25 cellular contexts compared by ENCODE assay signal in the genomic region with DNA sequence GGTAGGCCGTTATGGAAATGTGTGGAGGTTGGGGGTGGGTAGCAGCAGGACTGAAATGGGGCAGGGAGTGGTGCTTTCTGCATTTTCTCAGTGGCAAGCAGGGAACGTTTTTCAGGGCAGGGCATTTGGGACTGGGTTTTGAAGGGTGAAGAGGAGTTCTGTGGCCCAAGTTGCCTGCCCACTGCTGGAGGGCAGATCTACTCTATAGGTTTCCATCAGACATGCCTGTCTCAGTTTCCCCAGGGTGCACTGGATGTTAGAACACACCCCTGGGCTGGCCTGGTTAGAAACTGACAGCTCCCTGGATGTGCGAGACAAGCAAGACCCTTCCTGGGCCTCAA. TPM values are rescaled to one million over a fixed set of nuclear protein-coding genes. Genes with fewer than 3 reads are reported as not detected.
DNase-seq lines count a peak whose midpoint lies in the region; ATAC-seq and TF ChIP-seq lines count a peak whose summit lies in the region.
"Had no signal": no experiment of that assay in that cellular context is flagged by ENCODE, and none has a peak within 500 bp of the region (broad histone marks: within the 10 kb centered on the region; RNA-seq: fewer than 3 reads in every experiment).

No MANE protein-coding gene starts in this region.

- peak overlapping the region; percentile 28 for H3K27ac Mint-ChIP-seq in T-helper 2 cell treated with Interferon-gamma antibody and Interleukin-4, amounts not matched to agents 5 μg/mL and 100 μg/mL, for 36 hours
- H3K27ac Mint-ChIP-seq in WTC11 (no peak overlapping the region), glutamatergic neuron (ENCODE audit: unreplicated experiment) (peak overlapping the region; percentile 44), progenitor cell of endocrine pancreas (no peak overlapping the region)
- H3K27ac Mint-ChIP-seq in natural killer cell treated with Interleukin-12 subunit alpha and Interleukin-12 subunit beta and Interleukin-15 and Interleukin-18, amount 100 ng/mL, for 72 hours = no peak overlapping the region
- H3K27ac Mint-ChIP-seq: activated CD8-positive, alpha-beta memory T cell treated with anti-CD3 and anti-CD28 coated beads, Interleukin-2, amount 10 ng/mL, durations not matched to agents 7 days and 5 days; activated T-cell treated with anti-CD3 and anti-CD28 coated beads, Interleukin-2, amount 50 U/mL, for 72 hours; stimulated activated naive CD8-positive, alpha-beta T cell treated with anti-CD3 and anti-CD28 coated beads, Interleukin-15, Interleukin-2, amounts not matched to agents 100 ng/mL and 50 ng/mL, for 24 hours had no signal

- no peaks in the 10 kb centered on the region for H3K36me3 Mint-ChIP-seq in T-helper 2 cell treated with Interferon-gamma antibody and Interleukin-4, amounts not matched to agents 5 μg/mL and 100 μg/mL, for 36 hours (ENCODE audit: low read depth)
- H3K36me3 Mint-ChIP-seq in WTC11 (no peaks in the 10 kb centered on the region), glutamatergic neuron (ENCODE audit: unreplicated experiment) (no peaks in the 10 kb centered on the region), progenitor cell of endocrine pancreas (ENCODE audit: insufficient read depth) (no peaks in the 10 kb centered on the region)
- no peaks in the 10 kb centered on the region for H3K36me3 Mint-ChIP-seq in natural killer cell treated with Interleukin-12 subunit alpha and Interleukin-12 subunit beta and Interleukin-15 and Interleukin-18, amount 100 ng/mL, for 72 hours
- H3K36me3 Mint-ChIP-seq: activated CD8-positive, alpha-beta memory T cell treated with anti-CD3 and anti-CD28 coated beads, Interleukin-2, amount 10 ng/mL, durations not matched to agents 7 days and 5 days had no signal

- H3K9me3 Mint-ChIP-seq in T-helper 2 cell treated with Interferon-gamma antibody and Interleukin-4, amounts not matched to agents 5 μg/mL and 100 μg/mL, for 36 hours = no peaks in the 10 kb centered on the region
- H3K9me3 Mint-ChIP-seq in WTC11 = no peaks in the 10 kb centered on the region
- H3K9me3 Mint-ChIP-seq in glutamatergic neuron (ENCODE audit: unreplicated experiment) = peaks cover 10% of the 10 kb centered on the region
- no peaks in the 10 kb centered on the region for H3K9me3 Mint-ChIP-seq in progenitor cell of endocrine pancreas (ENCODE audit: low read depth)
- no peaks in the 10 kb centered on the region for H3K9me3 Mint-ChIP-seq in natural killer cell treated with Interleukin-12 subunit alpha and Interleukin-12 subunit beta and Interleukin-15 and Interleukin-18, amount 100 ng/mL, for 72 hours
- H3K9me3 Mint-ChIP-seq: activated T-cell treated with anti-CD3 and anti-CD28 coated beads, Interleukin-2, amount 50 U/mL, for 72 hours; stimulated activated naive CD8-positive, alpha-beta T cell treated with anti-CD3 and anti-CD28 coated beads, Interleukin-15, Interleukin-2, amounts not matched to agents 100 ng/mL and 50 ng/mL, for 24 hours had no signal

- H3K4me1 Mint-ChIP-seq in T-helper 2 cell treated with Interferon-gamma antibody and Interleukin-4, amounts not matched to agents 5 μg/mL and 100 μg/mL, for 36 hours (ENCODE audit: low read depth) = peaks cover 7% of the 10 kb centered on the region
- peaks cover 5% of the 10 kb centered on the region; the same call in 1 of the 2 replicates for H3K4me1 Mint-ChIP-seq in WTC11
- H3K4me1 Mint-ChIP-seq in glutamatergic neuron (ENCODE audit: low read depth, unreplicated experiment) = peaks cover 3% of the 10 kb centered on the region
- H3K4me1 Mint-ChIP-seq in progenitor cell of endocrine pancreas (ENCODE audit: low read depth) = no peaks in the 10 kb centered on the region
- peaks cover 6 to 11% of the 10 kb centered on the region in 2 donors for H3K4me1 Mint-ChIP-seq in natural killer cell treated with Interleukin-12 subunit alpha and Interleukin-12 subunit beta and Interleukin-15 and Interleukin-18, amount 100 ng/mL, for 72 hours (ENCODE audit: low read depth in 2 of 2)

- H3K27me3 Mint-ChIP-seq in T-helper 2 cell treated with Interferon-gamma antibody and Interleukin-4, amounts not matched to agents 5 μg/mL and 100 μg/mL, for 36 hours (ENCODE audit: low read depth) = peaks cover 35% of the 10 kb centered on the region
- H3K27me3 Mint-ChIP-seq in WTC11 (ENCODE audit: low read depth) (peaks cover 49% of the 10 kb centered on the region), glutamatergic neuron (ENCODE audit: unreplicated experiment) (peaks cover 18% of the 10 kb centered on the region), progenitor cell of endocrine pancreas (peaks cover 43% of the 10 kb centered on the region)
- peaks cover 15 to 18% of the 10 kb centered on the region in 2 donors for H3K27me3 Mint-ChIP-seq in natural killer cell treated with Interleukin-12 subunit alpha and Interleukin-12 subunit beta and Interleukin-15 and Interleukin-18, amount 100 ng/mL, for 72 hours

- DNase-seq in T-helper 2 cell treated with Interferon-gamma antibody and Interleukin-4, amounts not matched to agents 5 μg/mL and 100 μg/mL, for 36 hours (ENCODE audit: low spot score) = no peak
- DNase-seq in T-helper 2 cell (no peak), WTC11 (ENCODE audit: low spot score) (no peak), glutamatergic neuron (no peak), progenitor cell of endocrine pancreas (ENCODE audit: low spot score, unreplicated experiment) (no peak), EL (no peak)
- no peak for DNase-seq in natural killer cell treated with Interleukin-12 subunit alpha and Interleukin-12 subunit beta and Interleukin-15 and Interleukin-18, amount 100 ng/mL, for 72 hours (ENCODE audit: low spot score)
- DNase-seq: cortex of kidney, left ventricle myocardium inferior, NCI-H510A, SHP77 treated with DMSO at 0.1 percent for 48 hours had no signal

- TF ChIP-seq CTCF in WTC11 (IDR thresholded peaks at IDR 0.05) = no peak
- TF ChIP-seq CTCF in glutamatergic neuron (IDR thresholded peaks at IDR 0.05; ENCODE audit: partially characterized antibody, unreplicated experiment) = no peak
- TF ChIP-seq CTCF in progenitor cell of endocrine pancreas (IDR thresholded peaks at IDR 0.05; ENCODE audit: unreplicated experiment) = no peak

- ATAC-seq in WTC11 = no peak
- ATAC-seq in natural killer cell treated with Interleukin-12 subunit alpha and Interleukin-12 subunit beta and Interleukin-15 and Interleukin-18, amount 100 ng/mL, for 72 hours = no peak
- no peak for ATAC-seq in HG02973 (IDR thresholded peaks at IDR 0.05; ENCODE audit: unreplicated experiment)

- peak overlapping the region; percentile 29 for H3K4me3 Mint-ChIP-seq in T-helper 2 cell treated with Interferon-gamma antibody and Interleukin-4, amounts not matched to agents 5 μg/mL and 100 μg/mL, for 36 hours
- H3K4me3 Mint-ChIP-seq in WTC11 (peak overlapping the region; percentile 53), glutamatergic neuron (ENCODE audit: unreplicated experiment) (peak overlapping the region; percentile 54), progenitor cell of endocrine pancreas (ENCODE audit: low read depth) (peak overlapping the region; percentile 26)
- no peak overlapping the region for H3K4me3 Mint-ChIP-seq in natural killer cell treated with Interleukin-12 subunit alpha and Interleukin-12 subunit beta and Interleukin-15 and Interleukin-18, amount 100 ng/mL, for 72 hours
- H3K4me3 Mint-ChIP-seq: activated CD8-positive, alpha-beta memory T cell treated with anti-CD3 and anti-CD28 coated beads, Interleukin-2, amount 10 ng/mL, durations not matched to agents 7 days and 5 days; stimulated activated naive CD8-positive, alpha-beta T cell treated with anti-CD3 and anti-CD28 coated beads, Interleukin-15, Interleukin-2, amounts not matched to agents 100 ng/mL and 50 ng/mL, for 24 hours had no signal

- POLR2A ChIA-PET in WTC11 (lab: Charles Lee) = interaction anchor here (0.6 kb wide), 1 partner anchor 29 kb away, joined by 3 read pairs; no protein-coding TSS in a partner anchor

- CTCF ChIA-PET in WTC11 (lab: Charles Lee) = interaction anchor here (1.1 to 1.7 kb wide), 3 partner anchors 20 to 245 kb away, joined by 3 to 4 read pairs (median 3); no protein-coding TSS in a partner anchor

TF ChIP-seq in WTC11, 78 proteins besides CTCF, POLR2A, EP300 and RAD21 (continues in another document):
- TF ChIP-seq, protein P1, sequence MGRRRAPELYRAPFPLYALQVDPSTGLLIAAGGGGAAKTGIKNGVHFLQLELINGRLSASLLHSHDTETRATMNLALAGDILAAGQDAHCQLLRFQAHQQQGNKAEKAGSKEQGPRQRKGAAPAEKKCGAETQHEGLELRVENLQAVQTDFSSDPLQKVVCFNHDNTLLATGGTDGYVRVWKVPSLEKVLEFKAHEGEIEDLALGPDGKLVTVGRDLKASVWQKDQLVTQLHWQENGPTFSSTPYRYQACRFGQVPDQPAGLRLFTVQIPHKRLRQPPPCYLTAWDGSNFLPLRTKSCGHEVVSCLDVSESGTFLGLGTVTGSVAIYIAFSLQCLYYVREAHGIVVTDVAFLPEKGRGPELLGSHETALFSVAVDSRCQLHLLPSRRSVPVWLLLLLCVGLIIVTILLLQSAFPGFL (CRISPR knock-in tag; IDR thresholded peaks at IDR 0.05; ENCODE audit: borderline replicate concordance) = no peak
- TF ChIP-seq ZBTB21 (CRISPR knock-in tag; IDR thresholded peaks at IDR 0.05; ENCODE audit: borderline replicate concordance) (no peak), SMAD3 (CRISPR knock-in tag; IDR thresholded peaks at IDR 0.05; ENCODE audit: borderline replicate concordance) (no peak)

RNA-seq across cellular contexts. Expression of a gene that starts 0.9 kb away (rescaled TPM):
- total RNA-seq in WTC11 (2021) (1.9 to 2.5 TPM (median 2.4 TPM) in 3 replicates), glutamatergic neuron (ENCODE audit: unreplicated experiment) (0.93 TPM), progenitor cell of endocrine pancreas (1.4 and 1.5 TPM in 2 replicates)
- total RNA-seq in natural killer cell treated with Interleukin-12 subunit alpha and Interleukin-12 subunit beta and Interleukin-15 and Interleukin-18, amount 100 ng/mL, for 72 hours = not detected
- total RNA-seq: activated CD8-positive, alpha-beta memory T cell treated with anti-CD3 and anti-CD28 coated beads, Interleukin-2, amount 10 ng/mL, durations not matched to agents 7 days and 5 days; esophagus mucosa; left ventricle myocardium inferior; urinary bladder had no signal

RNA-seq across cellular contexts. Expression of a gene that starts 15.2 kb away (rescaled TPM):
- total RNA-seq in WTC11 (2021) (140 to 147 TPM (median 146 TPM) in 3 replicates), glutamatergic neuron (ENCODE audit: unreplicated experiment) (52.1 TPM), progenitor cell of endocrine pancreas (71.8 and 72.3 TPM in 2 replicates)
- 100 to 1,000 TPM in 1 of 2 donors, 10 to 100 TPM in 1; 57.8 to 106 TPM for total RNA-seq in natural killer cell treated with Interleukin-12 subunit alpha and Interleukin-12 subunit beta and Interleukin-15 and Interleukin-18, amount 100 ng/mL, for 72 hours

RNA-seq across cellular contexts. Expression of a gene that starts 21.6 kb away (rescaled TPM):
- total RNA-seq in WTC11 (2021) (176 to 202 TPM (median 191 TPM) in 3 replicates), glutamatergic neuron (ENCODE audit: unreplicated experiment) (222 TPM), progenitor cell of endocrine pancreas (171 and 199 TPM in 2 replicates)
- 100 to 1,000 TPM; 150 to 267 TPM for total RNA-seq in natural killer cell treated with Interleukin-12 subunit alpha and Interleukin-12 subunit beta and Interleukin-15 and Interleukin-18, amount 100 ng/mL, for 72 hours

RNA-seq across cellular contexts. Expression of a gene that starts 22.0 kb away (rescaled TPM):
- total RNA-seq in WTC11 (2021) (not detected in 3 replicates), glutamatergic neuron (ENCODE audit: unreplicated experiment) (not detected), progenitor cell of endocrine pancreas (not detected in 2 replicates)
- not detected for total RNA-seq in natural killer cell treated with Interleukin-12 subunit alpha and Interleukin-12 subunit beta and Interleukin-15 and Interleukin-18, amount 100 ng/mL, for 72 hours
- total RNA-seq: activated CD8-positive, alpha-beta memory T cell treated with anti-CD3 and anti-CD28 coated beads, Interleukin-2, amount 10 ng/mL, durations not matched to agents 7 days and 5 days; activated T-cell treated with anti-CD3 and anti-CD28 coated beads, Interleukin-2, amount 50 U/mL, for 72 hours; aorta; cardiac muscle cell; esophagus mucosa; fibroblast of villous mesenchyme; IMR-90; left ventricle myocardium inferior; LHCN-M2; myocyte; osteocyte; testis; urinary bladder had no signal

RNA-seq across cellular contexts. Expression of a gene that starts 27.1 kb away (rescaled TPM):
- total RNA-seq in WTC11 (2021) (387 to 391 TPM (median 390 TPM) in 3 replicates), glutamatergic neuron (ENCODE audit: unreplicated experiment) (117 TPM), progenitor cell of endocrine pancreas (225 and 226 TPM in 2 replicates)
- 100 to 1,000 TPM; 119 to 141 TPM for total RNA-seq in natural killer cell treated with Interleukin-12 subunit alpha and Interleukin-12 subunit beta and Interleukin-15 and Interleukin-18, amount 100 ng/mL, for 72 hours

Comparison
In these comparisons a context has a peak if more than half of its experiments do, and no peak if none do; other contexts are left out.
1. H3K27ac Mint-ChIP-seq: peak in T-helper 2 cell treated with Interferon-gamma antibody and Interleukin-4, amounts not matched to agents 5 μg/mL and 100 μg/mL, for 36 hours (single experiment) and glutamatergic neuron (single experiment); none in WTC11 (single experiment), progenitor cell of endocrine pancreas (single experiment) and natural killer cell treated with Interleukin-12 subunit alpha and Interleukin-12 subunit beta and Interleukin-15 and Interleukin-18, amount 100 ng/mL, for 72 hours (0 of 2).